ENCODE assay signal across 8 cellular contexts in the genomic region with DNA sequence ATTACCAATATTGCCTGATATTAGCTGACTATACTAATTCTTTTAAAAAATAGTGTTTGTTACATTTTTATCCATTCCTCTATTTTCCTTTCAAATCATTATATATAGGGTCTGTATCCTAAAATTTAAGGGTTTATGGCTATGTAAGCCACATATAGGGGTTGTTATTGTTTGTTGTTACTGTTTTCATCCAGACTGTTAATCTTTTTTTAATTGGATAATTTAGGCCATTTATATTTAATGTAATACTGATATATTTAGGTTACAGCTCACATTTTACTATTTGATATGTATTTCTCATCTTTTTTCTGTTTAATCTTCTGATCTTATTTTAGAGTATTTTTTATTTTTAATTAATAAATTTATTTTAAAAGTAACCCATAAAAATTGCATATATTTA.
"Had no signal": no experiment of that assay in that cellular context is flagged by ENCODE, and none has a peak within 500 bp of the region (broad histone marks: within the 10 kb centered on the region; RNA-seq: fewer than 3 reads in every experiment).

No MANE protein-coding gene starts in this region.

- H3K9ac ChIP-seq: GM23248 had no signal

- H3K36me3 ChIP-seq: HAP-1 had no signal

- H3K9me3 ChIP-seq: HAP-1 had no signal

- H3K4me1 ChIP-seq: HAP-1 had no signal

- H3K4me3 ChIP-seq: GM23248, HAP-1 had no signal

- ATAC-seq: HCT116 had no signal

- FAIRE-seq: HTR-8/SVneo had no signal

- H3K27ac ChIP-seq: GM23248 had no signal

- H2AFZ ChIP-seq: GM23248 had no signal

- DNase-seq: GM23248, GOT3, H7, IMR-90, KBM-7 had no signal
